ENCODE assay signal across 18 cellular contexts in genomic region chr6:160092602-160093001, GRCh38. TPM values are rescaled to one million over a fixed set of nuclear protein-coding genes. Genes with fewer than 3 reads are reported as not detected.
DNase-seq lines count a peak whose midpoint lies in the region; ATAC-seq and TF ChIP-seq lines count a peak whose summit lies in the region.
"Had no signal": no experiment of that assay in that cellular context is flagged by ENCODE, and none has a peak within 500 bp of the region (broad histone marks: within the 10 kb centered on the region; RNA-seq: fewer than 3 reads in every experiment).

No MANE protein-coding gene starts in this region.

- no peak overlapping the region for H3K27ac ChIP-seq in Peyer's patch
- H3K27ac ChIP-seq: 22Rv1, A549, C4-2B, GM23248, HL-60 had no signal

- TF ChIP-seq CTCF in activated CD8-positive, alpha-beta T cell treated with anti-CD3 and anti-CD28 coated beads for 36 hours (IDR thresholded peaks at IDR 0.05) = no peak
- TF ChIP-seq CTCF in Peyer's patch (IDR thresholded peaks at IDR 0.05) = no peak

- no peaks in the 10 kb centered on the region for H3K4me1 Mint-ChIP-seq in activated CD8-positive, alpha-beta T cell treated with anti-CD3 and anti-CD28 coated beads, Interleukin-2, amount 10 ng/mL, durations not matched to agents 7 days and 5 days (ENCODE audit: low read depth)
- H3K4me1 Mint-ChIP-seq in activated CD8-positive, alpha-beta T cell treated with anti-CD3 and anti-CD28 coated beads for 36 hours (ENCODE audit: low read depth) = peaks cover 2% of the 10 kb centered on the region
- H3K4me1 Mint-ChIP-seq in stimulated activated naive B cell treated with anti-CD40 and anti-IgM and Interleukin-4, amounts not matched to agents 10 μg/mL and 1 μg/mL and 100 μg/mL, for 72 hours = no peaks in the 10 kb centered on the region

- no peak for DNase-seq in activated CD8-positive, alpha-beta T cell treated with anti-CD3 and anti-CD28 coated beads, Interleukin-2, amount 10 ng/mL, durations not matched to agents 7 days and 5 days
- no peak for DNase-seq in activated CD8-positive, alpha-beta T cell treated with anti-CD3 and anti-CD28 coated beads for 36 hours
- peak; percentile 73 for DNase-seq in left lobe of liver (ENCODE audit: low spot score)
- peak; percentile 65 for DNase-seq in posterior vena cava (ENCODE audit: low spot score)
- DNase-seq in stimulated activated naive B cell treated with anti-CD40 and anti-IgM and Interleukin-4, amounts not matched to agents 10 μg/mL and 1 μg/mL and 100 μg/mL, for 72 hours = no peak
- DNase-seq in ureter (ENCODE audit: low spot score) = no peak
- no peak for DNase-seq in cardiac septum (ENCODE audit: low spot score)
- no peak for DNase-seq in Peyer's patch
- DNase-seq: AML-193; Caco-2; CD4-positive, alpha-beta T cell; GM23248; HCEC 1CT had no signal

- peaks cover 0 to 86% (median 0%) of the 10 kb centered on the region in 3 donors for H3K36me3 ChIP-seq in Peyer's patch

- no peaks in the 10 kb centered on the region for H3K27me3 Mint-ChIP-seq in activated CD8-positive, alpha-beta T cell treated with anti-CD3 and anti-CD28 coated beads, Interleukin-2, amount 10 ng/mL, durations not matched to agents 7 days and 5 days (ENCODE audit: low read depth)
- no peaks in the 10 kb centered on the region for H3K27me3 Mint-ChIP-seq in activated CD8-positive, alpha-beta T cell treated with anti-CD3 and anti-CD28 coated beads for 36 hours
- no peaks in the 10 kb centered on the region for H3K27me3 Mint-ChIP-seq in stimulated activated naive B cell treated with anti-CD40 and anti-IgM and Interleukin-4, amounts not matched to agents 10 μg/mL and 1 μg/mL and 100 μg/mL, for 72 hours
- H3K27me3 Mint-ChIP-seq: CD4-positive, alpha-beta T cell had no signal

- H3K4me1 ChIP-seq in Peyer's patch = peaks cover 0 to 6% (median 0%) of the 10 kb centered on the region in 4 donors
- H3K4me1 ChIP-seq: Caco-2 had no signal

- CTCF ChIA-PET in activated CD8-positive, alpha-beta T cell treated with anti-CD3 and anti-CD28 coated beads, Interleukin-2, amount 10 ng/mL, durations not matched to agents 7 days and 5 days (lab: Charles Lee) = interaction anchor here (1.1 kb wide), 1 partner anchor 363 kb away, joined by 3 read pairs; no protein-coding TSS in a partner anchor
- CTCF ChIA-PET in activated CD8-positive, alpha-beta T cell treated with anti-CD3 and anti-CD28 coated beads for 36 hours (lab: Charles Lee) = no interaction called here

- H3K27me3 ChIP-seq in Peyer's patch = no peaks in the 10 kb centered on the region

- TF ChIP-seq POLR2A in Peyer's patch (IDR thresholded peaks at IDR 0.05) = no peak

- no peaks in the 10 kb centered on the region for H3K9me3 Mint-ChIP-seq in activated CD8-positive, alpha-beta T cell treated with anti-CD3 and anti-CD28 coated beads, Interleukin-2, amount 10 ng/mL, durations not matched to agents 7 days and 5 days (ENCODE audit: insufficient read depth)
- H3K9me3 Mint-ChIP-seq in activated CD8-positive, alpha-beta T cell treated with anti-CD3 and anti-CD28 coated beads for 36 hours = no peaks in the 10 kb centered on the region
- no peaks in the 10 kb centered on the region for H3K9me3 Mint-ChIP-seq in stimulated activated naive B cell treated with anti-CD40 and anti-IgM and Interleukin-4, amounts not matched to agents 10 μg/mL and 1 μg/mL and 100 μg/mL, for 72 hours
- H3K9me3 Mint-ChIP-seq: CD4-positive, alpha-beta T cell had no signal

- POLR2A ChIA-PET in activated CD8-positive, alpha-beta T cell treated with anti-CD3 and anti-CD28 coated beads, Interleukin-2, amount 10 ng/mL, durations not matched to agents 7 days and 5 days (lab: Charles Lee) = no interaction called here
- POLR2A ChIA-PET in activated CD8-positive, alpha-beta T cell treated with anti-CD3 and anti-CD28 coated beads for 36 hours (lab: Charles Lee) = no interaction called here

- H3K36me3 Mint-ChIP-seq in activated CD8-positive, alpha-beta T cell treated with anti-CD3 and anti-CD28 coated beads, Interleukin-2, amount 10 ng/mL, durations not matched to agents 7 days and 5 days (ENCODE audit: low read depth) = peaks cover 70% of the 10 kb centered on the region
- peaks cover 66% of the 10 kb centered on the region for H3K36me3 Mint-ChIP-seq in activated CD8-positive, alpha-beta T cell treated with anti-CD3 and anti-CD28 coated beads for 36 hours (ENCODE audit: low read depth)
- peaks cover 66 to 74% of the 10 kb centered on the region in 2 donors for H3K36me3 Mint-ChIP-seq in stimulated activated naive B cell treated with anti-CD40 and anti-IgM and Interleukin-4, amounts not matched to agents 10 μg/mL and 1 μg/mL and 100 μg/mL, for 72 hours

- peak overlapping the region; percentile 30 for H3K27ac Mint-ChIP-seq in activated CD8-positive, alpha-beta T cell treated with anti-CD3 and anti-CD28 coated beads, Interleukin-2, amount 10 ng/mL, durations not matched to agents 7 days and 5 days
- no peak overlapping the region for H3K27ac Mint-ChIP-seq in activated CD8-positive, alpha-beta T cell treated with anti-CD3 and anti-CD28 coated beads for 36 hours
- H3K27ac Mint-ChIP-seq in stimulated activated naive B cell treated with anti-CD40 and anti-IgM and Interleukin-4, amounts not matched to agents 10 μg/mL and 1 μg/mL and 100 μg/mL, for 72 hours = peak overlapping the region; percentile 80
- H3K27ac Mint-ChIP-seq: CD4-positive, alpha-beta T cell had no signal

- intact Hi-C loops in activated CD8-positive, alpha-beta T cell treated with anti-CD3 and anti-CD28 coated beads for 36 hours (cut with micrococcal nuclease) = no loop called here
- intact Hi-C loops in posterior vena cava (cut with DNase I) = no loop called here
- intact Hi-C loops in cardiac septum (cut with DNase I) = no loop called here

- H3K4me3 ChIP-seq in Peyer's patch = no peak overlapping the region
- H3K4me3 ChIP-seq: A549, GM23248 had no signal

- H3K9me3 ChIP-seq in Peyer's patch = no peaks in the 10 kb centered on the region
- H3K9me3 ChIP-seq: A549, Caco-2 had no signal

- no peak overlapping the region for H3K4me3 Mint-ChIP-seq in activated CD8-positive, alpha-beta T cell treated with anti-CD3 and anti-CD28 coated beads, Interleukin-2, amount 10 ng/mL, durations not matched to agents 7 days and 5 days
- no peak overlapping the region for H3K4me3 Mint-ChIP-seq in activated CD8-positive, alpha-beta T cell treated with anti-CD3 and anti-CD28 coated beads for 36 hours
- no peak overlapping the region for H3K4me3 Mint-ChIP-seq in stimulated activated naive B cell treated with anti-CD40 and anti-IgM and Interleukin-4, amounts not matched to agents 10 μg/mL and 1 μg/mL and 100 μg/mL, for 72 hours
- H3K4me3 Mint-ChIP-seq: CD4-positive, alpha-beta T cell had no signal

- ATAC-seq in activated CD8-positive, alpha-beta T cell treated with anti-CD3 and anti-CD28 coated beads, Interleukin-2, amount 10 ng/mL, durations not matched to agents 7 days and 5 days = no peak
- no peak for ATAC-seq in activated CD8-positive, alpha-beta T cell treated with anti-CD3 and anti-CD28 coated beads for 36 hours
- peak; percentile 73 for ATAC-seq in left lobe of liver
- no peak for ATAC-seq in stimulated activated naive B cell treated with anti-CD40 and anti-IgM and Interleukin-4, amounts not matched to agents 10 μg/mL and 1 μg/mL and 100 μg/mL, for 72 hours (replicated peaks)
- ATAC-seq: A549 had no signal

RNA-seq across cellular contexts. Expression of gene SLC22A1, which starts 29.0 kb away (rescaled TPM):
- total RNA-seq in activated CD8-positive, alpha-beta T cell treated with anti-CD3 and anti-CD28 coated beads, Interleukin-2, amount 10 ng/mL, durations not matched to agents 7 days and 5 days = under 1 TPM; 0.16 to 0.87 TPM
- 1 to 10 TPM in 1 of 2 experiments, under 1 TPM in 1; 0.31 to 1.1 TPM for total RNA-seq in activated CD8-positive, alpha-beta T cell treated with anti-CD3 and anti-CD28 coated beads for 36 hours
- 1,378 TPM for total RNA-seq in left lobe of liver
- 1 to 10 TPM; 1.8 to 1.9 TPM for total RNA-seq in posterior vena cava
- total RNA-seq in ureter = 1.2 TPM
- not detected for total RNA-seq in cardiac septum
- total RNA-seq in Peyer's patch = 1 to 10 TPM in 3 of 4 donors, not detected in 1; 1.1 to 8.2 (median 4.7) TPM
- total RNA-seq: GM23248, H4 had no signal

Comparison
In these comparisons a context has a peak if more than half of its experiments do, and no peak if none do; other contexts are left out.
1. DNase-seq: peak in left lobe of liver (single experiment) and posterior vena cava (single experiment); none in activated CD8-positive, alpha-beta T cell treated with anti-CD3 and anti-CD28 coated beads, Interleukin-2, amount 10 ng/mL, durations not matched to agents 7 days and 5 days (single experiment), activated CD8-positive, alpha-beta T cell treated with anti-CD3 and anti-CD28 coated beads for 36 hours (single experiment), stimulated activated naive B cell treated with anti-CD40 and anti-IgM and Interleukin-4, amounts not matched to agents 10 μg/mL and 1 μg/mL and 100 μg/mL, for 72 hours (single experiment), ureter (single experiment), cardiac septum (single experiment) and Peyer's patch (0 of 3).
2. RNA of gene SLC22A1, which starts 29.0 kb away (total RNA-seq): 1,378 TPM in left lobe of liver (single experiment); 1.1 to 8.2 TPM in Peyer's patch, 1.8 to 1.9 TPM in posterior vena cava, 1.2 TPM in ureter (single experiment), 0.31 to 1.1 TPM in activated CD8-positive, alpha-beta T cell treated with anti-CD3 and anti-CD28 coated beads for 36 hours, 0.16 to 0.87 TPM in activated CD8-positive, alpha-beta T cell treated with anti-CD3 and anti-CD28 coated beads, Interleukin-2, amount 10 ng/mL, durations not matched to agents 7 days and 5 days and not detected in cardiac septum (single experiment); every median in the first group is over 100 times any median in the second.